1 cellular context compared by ENCODE assay signal in genomic region chr17:33291248-33292183, GRCh38.
TF ChIP-seq lines count a peak whose summit lies in the region.

No MANE protein-coding gene starts in this region.

TF ChIP-seq in A549, 52 proteins besides CTCF, POLR2A, EP300 and RAD21 (continued from another document):
- TF ChIP-seq, protein P1, sequence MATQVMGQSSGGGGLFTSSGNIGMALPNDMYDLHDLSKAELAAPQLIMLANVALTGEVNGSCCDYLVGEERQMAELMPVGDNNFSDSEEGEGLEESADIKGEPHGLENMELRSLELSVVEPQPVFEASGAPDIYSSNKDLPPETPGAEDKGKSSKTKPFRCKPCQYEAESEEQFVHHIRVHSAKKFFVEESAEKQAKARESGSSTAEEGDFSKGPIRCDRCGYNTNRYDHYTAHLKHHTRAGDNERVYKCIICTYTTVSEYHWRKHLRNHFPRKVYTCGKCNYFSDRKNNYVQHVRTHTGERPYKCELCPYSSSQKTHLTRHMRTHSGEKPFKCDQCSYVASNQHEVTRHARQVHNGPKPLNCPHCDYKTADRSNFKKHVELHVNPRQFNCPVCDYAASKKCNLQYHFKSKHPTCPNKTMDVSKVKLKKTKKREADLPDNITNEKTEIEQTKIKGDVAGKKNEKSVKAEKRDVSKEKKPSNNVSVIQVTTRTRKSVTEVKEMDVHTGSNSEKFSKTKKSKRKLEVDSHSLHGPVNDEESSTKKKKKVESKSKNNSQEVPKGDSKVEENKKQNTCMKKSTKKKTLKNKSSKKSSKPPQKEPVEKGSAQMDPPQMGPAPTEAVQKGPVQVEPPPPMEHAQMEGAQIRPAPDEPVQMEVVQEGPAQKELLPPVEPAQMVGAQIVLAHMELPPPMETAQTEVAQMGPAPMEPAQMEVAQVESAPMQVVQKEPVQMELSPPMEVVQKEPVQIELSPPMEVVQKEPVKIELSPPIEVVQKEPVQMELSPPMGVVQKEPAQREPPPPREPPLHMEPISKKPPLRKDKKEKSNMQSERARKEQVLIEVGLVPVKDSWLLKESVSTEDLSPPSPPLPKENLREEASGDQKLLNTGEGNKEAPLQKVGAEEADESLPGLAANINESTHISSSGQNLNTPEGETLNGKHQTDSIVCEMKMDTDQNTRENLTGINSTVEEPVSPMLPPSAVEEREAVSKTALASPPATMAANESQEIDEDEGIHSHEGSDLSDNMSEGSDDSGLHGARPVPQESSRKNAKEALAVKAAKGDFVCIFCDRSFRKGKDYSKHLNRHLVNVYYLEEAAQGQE (IDR thresholded peaks at IDR 0.05), result no peak
- peak; percentile 63 for TF ChIP-seq SMC3 (IDR thresholded peaks at IDR 0.05)
- TF ChIP-seq, protein P2, sequence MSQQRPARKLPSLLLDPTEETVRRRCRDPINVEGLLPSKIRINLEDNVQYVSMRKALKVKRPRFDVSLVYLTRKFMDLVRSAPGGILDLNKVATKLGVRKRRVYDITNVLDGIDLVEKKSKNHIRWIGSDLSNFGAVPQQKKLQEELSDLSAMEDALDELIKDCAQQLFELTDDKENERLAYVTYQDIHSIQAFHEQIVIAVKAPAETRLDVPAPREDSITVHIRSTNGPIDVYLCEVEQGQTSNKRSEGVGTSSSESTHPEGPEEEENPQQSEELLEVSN (IDR thresholded peaks at IDR 0.05; ENCODE audit: borderline replicate concordance, low read depth), result peak; percentile 66
- TF ChIP-seq, protein P3, sequence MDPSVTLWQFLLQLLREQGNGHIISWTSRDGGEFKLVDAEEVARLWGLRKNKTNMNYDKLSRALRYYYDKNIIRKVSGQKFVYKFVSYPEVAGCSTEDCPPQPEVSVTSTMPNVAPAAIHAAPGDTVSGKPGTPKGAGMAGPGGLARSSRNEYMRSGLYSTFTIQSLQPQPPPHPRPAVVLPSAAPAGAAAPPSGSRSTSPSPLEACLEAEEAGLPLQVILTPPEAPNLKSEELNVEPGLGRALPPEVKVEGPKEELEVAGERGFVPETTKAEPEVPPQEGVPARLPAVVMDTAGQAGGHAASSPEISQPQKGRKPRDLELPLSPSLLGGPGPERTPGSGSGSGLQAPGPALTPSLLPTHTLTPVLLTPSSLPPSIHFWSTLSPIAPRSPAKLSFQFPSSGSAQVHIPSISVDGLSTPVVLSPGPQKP (IDR thresholded peaks at IDR 0.05; ENCODE audit: low read depth, low read length), result no peak
- no peak for TF ChIP-seq CBX8 (IDR thresholded peaks at IDR 0.05)
- TF ChIP-seq BHLHE40 (IDR thresholded peaks at IDR 0.05; ENCODE audit: low read depth, low read length), result no peak
- no peak for TF ChIP-seq ATOH8 (CRISPR knock-in tag; IDR thresholded peaks at IDR 0.05; ENCODE audit: low read depth)
- TF ChIP-seq RARB (CRISPR knock-in tag; IDR thresholded peaks at IDR 0.05), result no peak
- TF ChIP-seq GATA3 (IDR thresholded peaks at IDR 0.05; ENCODE audit: borderline replicate concordance), result no peak
